In the genomic region with DNA sequence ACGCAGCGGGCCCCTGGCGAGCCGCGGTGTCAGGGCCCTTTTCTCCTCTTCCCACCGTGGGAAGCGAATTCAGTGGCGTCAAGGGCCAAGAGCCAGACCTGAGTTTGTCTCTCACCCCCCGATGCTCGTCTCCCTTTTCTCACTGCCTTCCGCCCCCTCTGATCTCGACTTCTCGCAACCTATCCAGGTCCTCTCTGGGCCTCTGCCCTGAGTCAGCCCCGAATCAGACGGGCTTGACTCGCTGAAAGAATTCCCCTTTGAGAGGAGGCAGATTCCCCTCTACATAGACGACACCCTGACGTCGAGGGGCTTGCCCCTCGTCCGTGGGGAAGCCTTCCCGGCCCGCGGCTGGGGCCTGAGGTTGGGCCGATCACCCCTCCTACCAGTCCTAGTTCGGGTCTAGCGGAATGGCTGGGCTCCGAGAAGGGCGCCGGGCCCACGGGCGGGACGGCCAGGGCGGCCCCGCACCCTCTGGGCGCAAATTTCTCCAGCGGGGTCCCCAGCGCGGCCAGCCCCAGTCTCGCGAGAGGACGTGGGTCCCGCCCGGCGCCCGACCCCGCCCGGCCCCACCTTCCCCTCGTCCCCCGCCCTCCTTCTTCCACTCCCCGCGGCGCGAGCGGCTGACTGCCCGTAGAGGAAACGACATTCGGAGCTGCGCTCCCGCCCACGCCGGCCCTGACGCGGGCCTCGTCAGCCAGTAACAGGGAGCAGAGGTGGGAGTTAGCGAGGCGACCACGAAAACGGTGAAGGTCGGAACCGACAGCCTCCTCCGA, we compare ENCODE assay signal across 8 cellular contexts. TPM values are rescaled to one million over a fixed set of nuclear protein-coding genes. Genes with fewer than 3 reads are reported as not detected.
DNase-seq lines count a peak whose midpoint lies in the region; ATAC-seq, FAIRE-seq and TF ChIP-seq lines count a peak whose summit lies in the region.

A gene with protein sequence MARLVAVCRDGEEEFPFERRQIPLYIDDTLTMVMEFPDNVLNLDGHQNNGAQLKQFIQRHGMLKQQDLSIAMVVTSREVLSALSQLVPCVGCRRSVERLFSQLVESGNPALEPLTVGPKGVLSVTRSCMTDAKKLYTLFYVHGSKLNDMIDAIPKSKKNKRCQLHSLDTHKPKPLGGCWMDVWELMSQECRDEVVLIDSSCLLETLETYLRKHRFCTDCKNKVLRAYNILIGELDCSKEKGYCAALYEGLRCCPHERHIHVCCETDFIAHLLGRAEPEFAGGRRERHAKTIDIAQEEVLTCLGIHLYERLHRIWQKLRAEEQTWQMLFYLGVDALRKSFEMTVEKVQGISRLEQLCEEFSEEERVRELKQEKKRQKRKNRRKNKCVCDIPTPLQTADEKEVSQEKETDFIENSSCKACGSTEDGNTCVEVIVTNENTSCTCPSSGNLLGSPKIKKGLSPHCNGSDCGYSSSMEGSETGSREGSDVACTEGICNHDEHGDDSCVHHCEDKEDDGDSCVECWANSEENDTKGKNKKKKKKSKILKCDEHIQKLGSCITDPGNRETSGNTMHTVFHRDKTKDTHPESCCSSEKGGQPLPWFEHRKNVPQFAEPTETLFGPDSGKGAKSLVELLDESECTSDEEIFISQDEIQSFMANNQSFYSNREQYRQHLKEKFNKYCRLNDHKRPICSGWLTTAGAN (plus strand): TSS at position 600 of the 773 bp plus-strand sequence. CDS start 806 bp downstream, outside the sequence.

- 0% methylated on average over 23 of the region's 72 CpGs for WGBS in HepG2 (ENCODE audit: low lambda C conversion rate)

- peaks cover 33% of the 10 kb centered on the region for H3K4me1 ChIP-seq in HepG2 (ENCODE audit: insufficient read depth, low read length)

- H3K27ac ChIP-seq in HepG2 (ENCODE audit: extremely low read length, insufficient read depth, low read length) = peak within 1 kb of the TSS; percentile 100

- no peaks in the 10 kb centered on the region for H3K9me3 ChIP-seq in HepG2 (ENCODE audit: low read length)

- CTCF ChIA-PET in HepG2 (lab: Yijun Ruan, JAX; ENCODE audit: low intra/inter-chr PET ratio, low total read pairs) = no interaction called here

- FAIRE-seq in HepG2 (lab: Jason Lieb, UNC) = no peak

- no peaks in the 10 kb centered on the region for H3K9me3 Mint-ChIP-seq in dendritic cell treated with granulocyte-macrophage colony-stimulating factor and Interleukin-4, amounts not matched to agents 40 ng/mL and 50 ng/mL, for 4 days

- TF ChIP-seq CTCF in HepG2 (CRISPR knock-in tag; IDR thresholded peaks at IDR 0.05) = no peak

- H3K36me3 ChIP-seq in HepG2 (replicated peaks in 1 of 2; ENCODE audit: control insufficient read depth in 1 of 2, insufficient read depth in 2 of 2, low read length in 2 of 2) = no peaks in the 10 kb centered on the region; a peak in 1 of 5 replicates

- peak within 1 kb of the TSS; percentile 100 for H3K9ac ChIP-seq in HepG2 (ENCODE audit: insufficient read depth, low read depth, low read length)

- TSS peak; percentile 89 for BruUV-seq in HepG2 (replicated peaks; lab: Mats Ljungman, UMichigan)

- peak within 1 kb of the TSS; percentile 95 for H3K4me2 ChIP-seq in HepG2 (ENCODE audit: low read depth, low read length)

- H3K4me3 Mint-ChIP-seq in dendritic cell treated with granulocyte-macrophage colony-stimulating factor and Interleukin-4, amounts not matched to agents 40 ng/mL and 50 ng/mL, for 4 days = peak within 1 kb of the TSS; percentile 98

- H3K4me1 Mint-ChIP-seq in dendritic cell treated with granulocyte-macrophage colony-stimulating factor and Interleukin-4, amounts not matched to agents 40 ng/mL and 50 ng/mL, for 4 days (ENCODE audit: low read depth) = peaks cover 21% of the 10 kb centered on the region

- ATAC-seq in GM19397 (IDR thresholded peaks at IDR 0.05; ENCODE audit: unreplicated experiment) = peak; percentile 59
- peak; percentile 29 for ATAC-seq in HG03558 (IDR thresholded peaks at IDR 0.05; ENCODE audit: extremely low read depth, unreplicated experiment)
- ATAC-seq in HepG2 = peak; percentile 81

- POLR2A ChIA-PET in HepG2 (lab: Yijun Ruan, JAX) = interaction anchor here (0.6 to 4.2 kb wide), 10 partner anchors 10 to 1074 kb away, joined by 3 to 107 read pairs (median 4); a partner anchor contains a TSS

- peak; percentile 79 to 94 for TF ChIP-seq POLR2A in HepG2 (IDR thresholded peaks at IDR 0.05; ENCODE audit: insufficient read depth in 1 of 2, low read depth in 2 of 2, low read length in 2 of 2)

- H3K27ac Mint-ChIP-seq in dendritic cell treated with granulocyte-macrophage colony-stimulating factor and Interleukin-4, amounts not matched to agents 40 ng/mL and 50 ng/mL, for 4 days = peak within 1 kb of the TSS; percentile 99

- no peaks in the 10 kb centered on the region for H3K27me3 Mint-ChIP-seq in dendritic cell treated with granulocyte-macrophage colony-stimulating factor and Interleukin-4, amounts not matched to agents 40 ng/mL and 50 ng/mL, for 4 days

- H3K4me3 ChIP-seq in HepG2 (replicated peaks in 1 of 3; ENCODE audit: insufficient read depth in 1 of 3, low read depth in 2 of 3, low read length in 3 of 3) = peak within 1 kb of the TSS; percentile 88 to 100 (median 97)

- intact Hi-C loops in dendritic cell treated with granulocyte-macrophage colony-stimulating factor and Interleukin-4, amounts not matched to agents 40 ng/mL and 50 ng/mL, for 4 days (cut with micrococcal nuclease) = loop anchor here (1.0 to 5.0 kb wide), 3 partner anchors 9 to 403 kb away; a partner anchor contains a TSS
- intact Hi-C loops in HepG2 (cut with micrococcal nuclease; ENCODE audit: unreplicated experiment) = loop anchor here (5.0 kb wide), 2 partner anchors 48 to 57 kb away; a partner anchor contains a TSS

- TF ChIP-seq RAD21 in HepG2 (CRISPR knock-in tag; IDR thresholded peaks at IDR 0.05) = peak; percentile 44; the same call in 1 of the 2 replicates

- peaks cover 0 to 5% of the 10 kb centered on the region in 2 experiments; a peak in 1 of 5 replicates for H3K27me3 ChIP-seq in HepG2 (ENCODE audit: control insufficient read depth in 1 of 2, insufficient read depth in 2 of 2, low read length in 2 of 2)

- H4K20me1 ChIP-seq in HepG2 (ENCODE audit: insufficient read depth, low read length) = peaks cover 31% of the 10 kb centered on the region

- DNase-seq in C1 segment of cervical spinal cord (lab: John Stamatoyannopoulos, UW) (peak in 13 of 14 donors; percentile 63 to 95 (median 91)), NCI-H774 (lab: John Stamatoyannopoulos, UW) (peak; percentile 98), HepG2 (ENCODE audit: low spot score) (peak; percentile 83)
- peak; percentile 93 to 95 for DNase-seq in activated CD4-positive, alpha-beta T cell treated with anti-CD3 and anti-CD28 coated beads, Interleukin-2, amount 50 U/mL, for 4 hours
- DNase-seq in stimulated activated CD4-positive, alpha-beta T cell treated with anti-CD3 and anti-CD28 coated beads, Interleukin-2, amount 100 ng/mL, for 4 hours (ENCODE audit: low read depth) = peak; percentile 82

- peaks cover 54% of the 10 kb centered on the region for H3K36me3 Mint-ChIP-seq in dendritic cell treated with granulocyte-macrophage colony-stimulating factor and Interleukin-4, amounts not matched to agents 40 ng/mL and 50 ng/mL, for 4 days (ENCODE audit: low read depth)

- in situ Hi-C loops in HepG2 (cut with HindIII; ENCODE audit: extremely low pct_ligation_motif_present, low pct_unique_long_range_greater_than_20kb) = no loop called here

- H2AFZ ChIP-seq in HepG2 (ENCODE audit: low read length) = peak within 1 kb of the TSS; percentile 87

- TF ChIP-seq EP300 in HepG2 (IDR thresholded peaks at IDR 0.05; ENCODE audit: low read depth in 2 of 2, low read length in 2 of 2) (no peak), HepG2 (CRISPR knock-in tag; IDR thresholded peaks at IDR 0.05; ENCODE audit: borderline replicate concordance) (peak; percentile 38)

- H3K79me2 ChIP-seq in HepG2 (ENCODE audit: insufficient read depth, low read length) = peaks cover 48% of the 10 kb centered on the region

TF ChIP-seq in HepG2, 621 proteins besides CTCF, POLR2A, EP300 and RAD21 (continues in another document):
- TF ChIP-seq, protein P1, sequence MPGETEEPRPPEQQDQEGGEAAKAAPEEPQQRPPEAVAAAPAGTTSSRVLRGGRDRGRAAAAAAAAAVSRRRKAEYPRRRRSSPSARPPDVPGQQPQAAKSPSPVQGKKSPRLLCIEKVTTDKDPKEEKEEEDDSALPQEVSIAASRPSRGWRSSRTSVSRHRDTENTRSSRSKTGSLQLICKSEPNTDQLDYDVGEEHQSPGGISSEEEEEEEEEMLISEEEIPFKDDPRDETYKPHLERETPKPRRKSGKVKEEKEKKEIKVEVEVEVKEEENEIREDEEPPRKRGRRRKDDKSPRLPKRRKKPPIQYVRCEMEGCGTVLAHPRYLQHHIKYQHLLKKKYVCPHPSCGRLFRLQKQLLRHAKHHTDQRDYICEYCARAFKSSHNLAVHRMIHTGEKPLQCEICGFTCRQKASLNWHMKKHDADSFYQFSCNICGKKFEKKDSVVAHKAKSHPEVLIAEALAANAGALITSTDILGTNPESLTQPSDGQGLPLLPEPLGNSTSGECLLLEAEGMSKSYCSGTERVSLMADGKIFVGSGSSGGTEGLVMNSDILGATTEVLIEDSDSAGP (CRISPR knock-in tag; IDR thresholded peaks at IDR 0.05; ENCODE audit: borderline replicate concordance) = peak; percentile 73
- TF ChIP-seq AGO2 (optimal IDR thresholded peaks at IDR 0.05; ENCODE audit: low read depth, low read length) = peak; percentile 82

RNA-seq across cellular contexts. Expression of the gene that starts here (rescaled TPM):
- total RNA-seq in HepG2 (2016; rRNA removed; fragmentation: Illumina TruSeq; extraction: Trizol) = 53.3 and 59.6 TPM in 2 replicates
- total RNA-seq in HepG2 (2016; cell fraction: cytosol; rRNA removed; fragmentation: Illumina TruSeq; extraction: Trizol; ENCODE audit: low read depth) = 12.2 and 13.2 TPM in 2 replicates
- total RNA-seq in HepG2 (2016; cell fraction: insoluble cytoplasmic fraction; rRNA removed; fragmentation: Illumina TruSeq; extraction: Trizol) = 54.5 and 55.8 TPM in 2 replicates
- 17.0 and 19.1 TPM in 2 replicates for total RNA-seq in HepG2 (2016; cell fraction: membrane; rRNA removed; fragmentation: Illumina TruSeq; extraction: Trizol)
- total RNA-seq in HepG2 (2016; cell fraction: nucleus; rRNA removed; fragmentation: Illumina TruSeq; extraction: Trizol) = 64.6 and 73.8 TPM in 2 replicates
- 75.5 and 84.2 TPM in 2 replicates for polyA plus RNA-seq in HepG2 (2011; rRNA removed)
- polyA plus RNA-seq in HepG2 (2011; cell fraction: cytosol; rRNA removed) = 29.8 and 38.5 TPM in 2 replicates
- 127 and 151 TPM in 2 replicates for polyA plus RNA-seq in HepG2 (2011; cell fraction: nucleus; rRNA removed)
- 41.9 and 49.1 TPM in 2 replicates for polyA plus RNA-seq in HepG2 (2012)
- 4.2 and 5.6 TPM in 2 replicates for polyA plus RNA-seq in HepG2 (2016; cell fraction: cytosol; fragmentation: Illumina TruSeq; extraction: Trizol; ENCODE audit: low read depth)
- polyA plus RNA-seq in HepG2 (2016; cell fraction: insoluble cytoplasmic fraction; fragmentation: Illumina TruSeq; extraction: Trizol; ENCODE audit: low read depth) = 65.2 and 70.6 TPM in 2 replicates
- polyA plus RNA-seq in HepG2 (2016; cell fraction: membrane; fragmentation: Illumina TruSeq; extraction: Trizol; ENCODE audit: low read depth) = 9.6 and 11.3 TPM in 2 replicates
- polyA plus RNA-seq in HepG2 (2016; cell fraction: nucleus; fragmentation: Illumina TruSeq; extraction: Trizol; ENCODE audit: insufficient read depth, low read depth) = 118 and 132 TPM in 2 replicates
- polyA minus RNA-seq in HepG2 (2011; rRNA and poly(A)+ RNA removed; ENCODE audit: low replicate concordance) = 67.2 and 86.8 TPM in 2 replicates
- 16.6 and 22.4 TPM in 2 replicates for polyA minus RNA-seq in HepG2 (2011; cell fraction: cytosol; rRNA and poly(A)+ RNA removed)
- polyA minus RNA-seq in HepG2 (2011; cell fraction: nucleus; rRNA and poly(A)+ RNA removed) = 108 and 109 TPM in 2 replicates

Comparison
In these comparisons a context has a peak if more than half of its experiments do, and no peak if none do; other contexts are left out.
1. Peak in every context shown above with its lines: DNase-seq, ATAC-seq, H3K4me3 ChIP-seq and H3K27ac ChIP-seq.
2. ATAC-seq: peak in every context shown above with its lines; median percentile 81 in HepG2; 59 in GM19397; 29 in HG03558.